Comparison of ENCODE assay signal across 1 cellular context in genomic region chr11:85628771-85629341, GRCh38.
TF ChIP-seq lines count a peak whose summit lies in the region.

No MANE protein-coding gene starts in this region.

TF ChIP-seq in A549, 52 proteins besides CTCF, POLR2A, EP300 and RAD21:
- TF ChIP-seq, protein P1, sequence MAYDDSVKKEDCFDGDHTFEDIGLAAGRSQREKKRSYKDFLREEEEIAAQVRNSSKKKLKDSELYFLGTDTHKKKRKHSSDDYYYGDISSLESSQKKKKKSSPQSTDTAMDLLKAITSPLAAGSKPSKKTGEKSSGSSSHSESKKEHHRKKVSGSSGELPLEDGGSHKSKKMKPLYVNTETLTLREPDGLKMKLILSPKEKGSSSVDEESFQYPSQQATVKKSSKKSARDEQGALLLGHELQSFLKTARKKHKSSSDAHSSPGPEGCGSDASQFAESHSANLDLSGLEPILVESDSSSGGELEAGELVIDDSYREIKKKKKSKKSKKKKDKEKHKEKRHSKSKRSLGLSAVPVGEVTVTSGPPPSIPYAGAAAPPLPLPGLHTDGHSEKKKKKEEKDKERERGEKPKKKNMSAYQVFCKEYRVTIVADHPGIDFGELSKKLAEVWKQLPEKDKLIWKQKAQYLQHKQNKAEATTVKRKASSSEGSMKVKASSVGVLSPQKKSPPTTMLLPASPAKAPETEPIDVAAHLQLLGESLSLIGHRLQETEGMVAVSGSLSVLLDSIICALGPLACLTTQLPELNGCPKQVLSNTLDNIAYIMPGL (CRISPR knock-in tag; IDR thresholded peaks at IDR 0.05; ENCODE audit: borderline replicate concordance), result no peak
- TF ChIP-seq NFE2L2 (conservative IDR thresholded peaks at IDR 0.05; ENCODE audit: low read length) (no peak), CEBPB (IDR thresholded peaks at IDR 0.05) (no peak), MAFK (IDR thresholded peaks at IDR 0.05; ENCODE audit: partially characterized antibody) (no peak), BCL3 (IDR thresholded peaks at IDR 0.05) (no peak), JUN (IDR thresholded peaks at IDR 0.05) (no peak), ZSCAN20 (CRISPR knock-in tag; IDR thresholded peaks at IDR 0.05) (no peak), CHD2 (IDR thresholded peaks at IDR 0.05; ENCODE audit: low read length, partially characterized antibody) (no peak), MAZ (IDR thresholded peaks at IDR 0.05; ENCODE audit: borderline replicate concordance, low read depth, low read length) (no peak), FOSL2 (IDR thresholded peaks at IDR 0.05) (no peak), FOSL2 (CRISPR knock-in tag; IDR thresholded peaks at IDR 0.05) (no peak), TP53 (CRISPR knock-in tag; IDR thresholded peaks at IDR 0.05) (no peak), FOSB (CRISPR knock-in tag; IDR thresholded peaks at IDR 0.05) (no peak), ESRRA (IDR thresholded peaks at IDR 0.05; ENCODE audit: borderline replicate concordance, low read length) (no peak), RFX5 (IDR thresholded peaks at IDR 0.05) (no peak), HDAC2 (IDR thresholded peaks at IDR 0.05) (no peak; the same call in 1 of the 2 replicates), BHLHE40 (IDR thresholded peaks at IDR 0.05; ENCODE audit: low read depth, low read length) (no peak), HES2 (IDR thresholded peaks at IDR 0.05) (no peak), ZC3H11A (IDR thresholded peaks at IDR 0.05) (no peak), HOXB13 (CRISPR knock-in tag; IDR thresholded peaks at IDR 0.05; ENCODE audit: low read depth) (no peak), SMC3 (IDR thresholded peaks at IDR 0.05) (no peak), SREBF2 (IDR thresholded peaks at IDR 0.05) (no peak), TFCP2L1 (CRISPR knock-in tag; IDR thresholded peaks at IDR 0.05) (no peak), PHF8 (IDR thresholded peaks at IDR 0.05; ENCODE audit: borderline replicate concordance, low read depth) (0 out of 2 replicates have a peak, but pooled peaks have one; percentile 21), ZNF302 (CRISPR knock-in tag; IDR thresholded peaks at IDR 0.05) (no peak), POLR2AphosphoS2 (conservative IDR thresholded peaks at IDR 0.05; ENCODE audit: low read length) (no peak), KDM5A (IDR thresholded peaks at IDR 0.05) (peak; percentile 84; the same call in 1 of the 2 replicates), EHMT2 (IDR thresholded peaks at IDR 0.05; ENCODE audit: low read depth) (no peak), E2F6 (IDR thresholded peaks at IDR 0.05; ENCODE audit: borderline replicate concordance, low read depth) (no peak), MAX (IDR thresholded peaks at IDR 0.05) (0 out of 2 replicates have a peak, but pooled peaks have one; percentile 18), MYC (IDR thresholded peaks at IDR 0.05; ENCODE audit: borderline replicate concordance, low read length) (0 out of 2 replicates have a peak, but pooled peaks have one; percentile 41), NR3C1 (IDR thresholded peaks at IDR 0.05) (no peak), ZFP36 (IDR thresholded peaks at IDR 0.05; ENCODE audit: borderline replicate concordance, partially characterized antibody) (peak; percentile 84), CHD4 (IDR thresholded peaks at IDR 0.05; ENCODE audit: borderline replicate concordance) (no peak), CBX2 (IDR thresholded peaks at IDR 0.05; ENCODE audit: borderline replicate concordance, low read depth) (no peak), RCOR1 (IDR thresholded peaks at IDR 0.05; ENCODE audit: low read depth, low read length) (no peak), KDM1A (IDR thresholded peaks at IDR 0.05; ENCODE audit: low read depth) (no peak), EHF (CRISPR knock-in tag; IDR thresholded peaks at IDR 0.05) (no peak)
- TF ChIP-seq, protein P2, sequence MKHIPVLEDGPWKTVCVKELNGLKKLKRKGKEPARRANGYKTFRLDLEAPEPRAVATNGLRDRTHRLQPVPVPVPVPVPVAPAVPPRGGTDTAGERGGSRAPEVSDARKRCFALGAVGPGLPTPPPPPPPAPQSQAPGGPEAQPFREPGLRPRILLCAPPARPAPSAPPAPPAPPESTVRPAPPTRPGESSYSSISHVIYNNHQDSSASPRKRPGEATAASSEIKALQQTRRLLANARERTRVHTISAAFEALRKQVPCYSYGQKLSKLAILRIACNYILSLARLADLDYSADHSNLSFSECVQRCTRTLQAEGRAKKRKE (CRISPR knock-in tag; IDR thresholded peaks at IDR 0.05; ENCODE audit: low read depth), result no peak
- TF ChIP-seq, protein P3, sequence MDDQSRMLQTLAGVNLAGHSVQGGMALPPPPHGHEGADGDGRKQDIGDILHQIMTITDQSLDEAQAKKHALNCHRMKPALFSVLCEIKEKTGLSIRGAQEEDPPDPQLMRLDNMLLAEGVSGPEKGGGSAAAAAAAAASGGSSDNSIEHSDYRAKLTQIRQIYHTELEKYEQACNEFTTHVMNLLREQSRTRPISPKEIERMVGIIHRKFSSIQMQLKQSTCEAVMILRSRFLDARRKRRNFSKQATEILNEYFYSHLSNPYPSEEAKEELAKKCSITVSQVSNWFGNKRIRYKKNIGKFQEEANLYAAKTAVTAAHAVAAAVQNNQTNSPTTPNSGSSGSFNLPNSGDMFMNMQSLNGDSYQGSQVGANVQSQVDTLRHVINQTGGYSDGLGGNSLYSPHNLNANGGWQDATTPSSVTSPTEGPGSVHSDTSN (IDR thresholded peaks at IDR 0.05), result no peak
- TF ChIP-seq, protein P4, sequence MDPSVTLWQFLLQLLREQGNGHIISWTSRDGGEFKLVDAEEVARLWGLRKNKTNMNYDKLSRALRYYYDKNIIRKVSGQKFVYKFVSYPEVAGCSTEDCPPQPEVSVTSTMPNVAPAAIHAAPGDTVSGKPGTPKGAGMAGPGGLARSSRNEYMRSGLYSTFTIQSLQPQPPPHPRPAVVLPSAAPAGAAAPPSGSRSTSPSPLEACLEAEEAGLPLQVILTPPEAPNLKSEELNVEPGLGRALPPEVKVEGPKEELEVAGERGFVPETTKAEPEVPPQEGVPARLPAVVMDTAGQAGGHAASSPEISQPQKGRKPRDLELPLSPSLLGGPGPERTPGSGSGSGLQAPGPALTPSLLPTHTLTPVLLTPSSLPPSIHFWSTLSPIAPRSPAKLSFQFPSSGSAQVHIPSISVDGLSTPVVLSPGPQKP (IDR thresholded peaks at IDR 0.05; ENCODE audit: low read depth, low read length), result no peak
- TF ChIP-seq, protein P5, sequence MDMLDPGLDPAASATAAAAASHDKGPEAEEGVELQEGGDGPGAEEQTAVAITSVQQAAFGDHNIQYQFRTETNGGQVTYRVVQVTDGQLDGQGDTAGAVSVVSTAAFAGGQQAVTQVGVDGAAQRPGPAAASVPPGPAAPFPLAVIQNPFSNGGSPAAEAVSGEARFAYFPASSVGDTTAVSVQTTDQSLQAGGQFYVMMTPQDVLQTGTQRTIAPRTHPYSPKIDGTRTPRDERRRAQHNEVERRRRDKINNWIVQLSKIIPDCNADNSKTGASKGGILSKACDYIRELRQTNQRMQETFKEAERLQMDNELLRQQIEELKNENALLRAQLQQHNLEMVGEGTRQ (IDR thresholded peaks at IDR 0.05), result 0 out of 2 replicates have a peak, but pooled peaks have one; percentile 15
- TF ChIP-seq, protein P6, sequence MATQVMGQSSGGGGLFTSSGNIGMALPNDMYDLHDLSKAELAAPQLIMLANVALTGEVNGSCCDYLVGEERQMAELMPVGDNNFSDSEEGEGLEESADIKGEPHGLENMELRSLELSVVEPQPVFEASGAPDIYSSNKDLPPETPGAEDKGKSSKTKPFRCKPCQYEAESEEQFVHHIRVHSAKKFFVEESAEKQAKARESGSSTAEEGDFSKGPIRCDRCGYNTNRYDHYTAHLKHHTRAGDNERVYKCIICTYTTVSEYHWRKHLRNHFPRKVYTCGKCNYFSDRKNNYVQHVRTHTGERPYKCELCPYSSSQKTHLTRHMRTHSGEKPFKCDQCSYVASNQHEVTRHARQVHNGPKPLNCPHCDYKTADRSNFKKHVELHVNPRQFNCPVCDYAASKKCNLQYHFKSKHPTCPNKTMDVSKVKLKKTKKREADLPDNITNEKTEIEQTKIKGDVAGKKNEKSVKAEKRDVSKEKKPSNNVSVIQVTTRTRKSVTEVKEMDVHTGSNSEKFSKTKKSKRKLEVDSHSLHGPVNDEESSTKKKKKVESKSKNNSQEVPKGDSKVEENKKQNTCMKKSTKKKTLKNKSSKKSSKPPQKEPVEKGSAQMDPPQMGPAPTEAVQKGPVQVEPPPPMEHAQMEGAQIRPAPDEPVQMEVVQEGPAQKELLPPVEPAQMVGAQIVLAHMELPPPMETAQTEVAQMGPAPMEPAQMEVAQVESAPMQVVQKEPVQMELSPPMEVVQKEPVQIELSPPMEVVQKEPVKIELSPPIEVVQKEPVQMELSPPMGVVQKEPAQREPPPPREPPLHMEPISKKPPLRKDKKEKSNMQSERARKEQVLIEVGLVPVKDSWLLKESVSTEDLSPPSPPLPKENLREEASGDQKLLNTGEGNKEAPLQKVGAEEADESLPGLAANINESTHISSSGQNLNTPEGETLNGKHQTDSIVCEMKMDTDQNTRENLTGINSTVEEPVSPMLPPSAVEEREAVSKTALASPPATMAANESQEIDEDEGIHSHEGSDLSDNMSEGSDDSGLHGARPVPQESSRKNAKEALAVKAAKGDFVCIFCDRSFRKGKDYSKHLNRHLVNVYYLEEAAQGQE (IDR thresholded peaks at IDR 0.05), result no peak
